Comparison of ENCODE assay signal across 8 cellular contexts in genomic region chr10:29998142-29998808, GRCh38.
DNase-seq lines count a peak whose midpoint lies in the region; ATAC-seq, FAIRE-seq and TF ChIP-seq lines count a peak whose summit lies in the region.

No MANE protein-coding gene starts in this region.

- no peaks in the 10 kb centered on the region for H3K36me3 ChIP-seq in fibroblast of lung (ENCODE audit: control insufficient read depth, insufficient read depth, low read length)
- no peaks in the 10 kb centered on the region for H3K36me3 ChIP-seq in neural cell (ENCODE audit: insufficient read depth, low read length)

- intact Hi-C loops in CD14-positive monocyte (cut with micrococcal nuclease): no loop called here

- ATAC-seq in HG03571 (IDR thresholded peaks at IDR 0.05; ENCODE audit: unreplicated experiment): peak; percentile 69
- ATAC-seq in stimulated activated naive CD8-positive, alpha-beta T cell treated with anti-CD3 and anti-CD28 coated beads, Interleukin-15, Interleukin-2, amounts not matched to agents 100 U/mL and 50 U/mL, for 24 hours: no peak

- H4K20me1 ChIP-seq in fibroblast of lung (ENCODE audit: control insufficient read depth, extremely low read depth, insufficient read depth, low read length): no peaks in the 10 kb centered on the region
- no peaks in the 10 kb centered on the region for H4K20me1 ChIP-seq in neural cell (ENCODE audit: insufficient read depth)

- no peaks in the 10 kb centered on the region for H3F3A ChIP-seq in neural cell (ENCODE audit: insufficient read depth, low read length, poor library complexity, severe bottlenecking)

- H3K27me3 ChIP-seq in fibroblast of lung (ENCODE audit: control insufficient read depth, insufficient read depth, low read length) (no peaks in the 10 kb centered on the region), neural cell (ENCODE audit: insufficient read depth, low read depth, low read length) (no peaks in the 10 kb centered on the region)

- H3K4me1 Mint-ChIP-seq in CD14-positive monocyte: peaks cover 3% of the 10 kb centered on the region

- no peaks in the 10 kb centered on the region for H3K36me3 Mint-ChIP-seq in CD14-positive monocyte

- H3K4me1 ChIP-seq in fibroblast of lung (ENCODE audit: control insufficient read depth, extremely low read depth, insufficient read depth, low read length): peaks cover 15% of the 10 kb centered on the region

- peak; percentile 64 for DNase-seq in CD14-positive monocyte (ENCODE audit: low spot score)
- DNase-seq in GM19239 (ENCODE audit: insufficient read length, low spot score): peak; percentile 60
- DNase-seq in activated T-cell treated with anti-CD3 and anti-CD28 coated beads, Interleukin-2, amount 50 U/mL, for 1 hour: peak; percentile 71
- DNase-seq in fibroblast of lung (ENCODE audit: low read depth in 2 of 2): peak; percentile 71 to 88
- DNase-seq in stimulated activated naive CD8-positive, alpha-beta T cell treated with anti-CD3 and anti-CD28 coated beads, Interleukin-15, Interleukin-2, amounts not matched to agents 100 U/mL and 50 U/mL, for 24 hours: peak; percentile 76

- TF ChIP-seq CTCF in CD14-positive monocyte (IDR thresholded peaks at IDR 0.05) (peak; percentile 95), fibroblast of lung (conservative IDR thresholded peaks at IDR 0.05 in 1 of 2, IDR thresholded peaks at IDR 0.05 in 1 of 2; ENCODE audit: low read depth in 1 of 2, low read length in 2 of 2) (peak; percentile 100), neural cell (IDR thresholded peaks at IDR 0.05; ENCODE audit: poor library complexity, severe bottlenecking) (peak; percentile 99)

- H3K27ac Mint-ChIP-seq in CD14-positive monocyte: no peak overlapping the region

- H3K27ac ChIP-seq in fibroblast of lung (ENCODE audit: insufficient read depth, low read length) (no peak overlapping the region), neural cell (ENCODE audit: low read length) (no peak overlapping the region)

- H3K79me2 ChIP-seq in fibroblast of lung (ENCODE audit: control insufficient read depth, insufficient read depth, low read length) (no peaks in the 10 kb centered on the region), neural cell (replicated peaks; ENCODE audit: insufficient read depth, low read length) (no peaks in the 10 kb centered on the region)

- H3K9me3 Mint-ChIP-seq in CD14-positive monocyte: no peaks in the 10 kb centered on the region

- H3K9ac ChIP-seq in fibroblast of lung (ENCODE audit: insufficient read depth, low read length) (no peak overlapping the region), neural cell (ENCODE audit: low read length) (no peak overlapping the region)

- peaks cover 21 to 30% (median 29%) of the 10 kb centered on the region in 3 donors for H3K27me3 Mint-ChIP-seq in CD14-positive monocyte (ENCODE audit: low read depth in 3 of 3)

- H2AFZ ChIP-seq in fibroblast of lung (ENCODE audit: low read length) (no peak overlapping the region), neural cell (ENCODE audit: low read depth, low read length) (no peak overlapping the region)

- H3K9me2 ChIP-seq in neural cell (ENCODE audit: insufficient read depth, low read length): no peaks in the 10 kb centered on the region

- H3K4me2 ChIP-seq in fibroblast of lung (ENCODE audit: extremely low read depth, insufficient read depth, low read length) (no peak overlapping the region), neural cell (ENCODE audit: low read length) (no peak overlapping the region)

- H3K9me3 ChIP-seq in fibroblast of lung (ENCODE audit: control insufficient read depth, insufficient read depth, low read depth, low read length) (no peaks in the 10 kb centered on the region), neural cell (ENCODE audit: low read length) (no peaks in the 10 kb centered on the region)

- H3K4me3 Mint-ChIP-seq in CD14-positive monocyte: no peak overlapping the region

- no peak for TF ChIP-seq EP300 in neural cell (conservative IDR thresholded peaks at IDR 0.05; ENCODE audit: poor library complexity, severe bottlenecking)

- peak; percentile 99 for TF ChIP-seq RAD21 in neural cell (conservative IDR thresholded peaks at IDR 0.05)

- H3K4me3 ChIP-seq in fibroblast of lung (replicated peaks in 1 of 4; ENCODE audit: control extremely low read depth in 1 of 4, insufficient read depth in 1 of 4, low read depth in 3 of 4, low read length in 4 of 4) (no peak overlapping the region), neural cell (ENCODE audit: low read length) (no peak overlapping the region)

- peak; percentile 21 for FAIRE-seq in GM19239 (lab: Jason Lieb, UNC)

TF ChIP-seq in PFSK-1, 5 proteins besides CTCF, POLR2A, EP300 and RAD21:
- no peak for TF ChIP-seq SIN3A (IDR thresholded peaks at IDR 0.05; ENCODE audit: borderline replicate concordance, insufficient read depth, low read length)
- TF ChIP-seq FOXP2 (optimal IDR thresholded peaks at IDR 0.05; ENCODE audit: borderline replicate concordance, extremely low read depth, extremely low read length, insufficient read depth): peak; percentile 28
- TF ChIP-seq POLR2AphosphoS5 (IDR thresholded peaks at IDR 0.05; ENCODE audit: low read depth, low read length): no peak
TF ChIP-seq in PFSK-1: peak in this region for 1.

TF ChIP-seq in neural cell, 6 proteins besides CTCF, POLR2A, EP300 and RAD21:
- TF ChIP-seq SMC3 (conservative IDR thresholded peaks at IDR 0.05; ENCODE audit: poor library complexity): peak; percentile 99
- TF ChIP-seq, protein P1, sequence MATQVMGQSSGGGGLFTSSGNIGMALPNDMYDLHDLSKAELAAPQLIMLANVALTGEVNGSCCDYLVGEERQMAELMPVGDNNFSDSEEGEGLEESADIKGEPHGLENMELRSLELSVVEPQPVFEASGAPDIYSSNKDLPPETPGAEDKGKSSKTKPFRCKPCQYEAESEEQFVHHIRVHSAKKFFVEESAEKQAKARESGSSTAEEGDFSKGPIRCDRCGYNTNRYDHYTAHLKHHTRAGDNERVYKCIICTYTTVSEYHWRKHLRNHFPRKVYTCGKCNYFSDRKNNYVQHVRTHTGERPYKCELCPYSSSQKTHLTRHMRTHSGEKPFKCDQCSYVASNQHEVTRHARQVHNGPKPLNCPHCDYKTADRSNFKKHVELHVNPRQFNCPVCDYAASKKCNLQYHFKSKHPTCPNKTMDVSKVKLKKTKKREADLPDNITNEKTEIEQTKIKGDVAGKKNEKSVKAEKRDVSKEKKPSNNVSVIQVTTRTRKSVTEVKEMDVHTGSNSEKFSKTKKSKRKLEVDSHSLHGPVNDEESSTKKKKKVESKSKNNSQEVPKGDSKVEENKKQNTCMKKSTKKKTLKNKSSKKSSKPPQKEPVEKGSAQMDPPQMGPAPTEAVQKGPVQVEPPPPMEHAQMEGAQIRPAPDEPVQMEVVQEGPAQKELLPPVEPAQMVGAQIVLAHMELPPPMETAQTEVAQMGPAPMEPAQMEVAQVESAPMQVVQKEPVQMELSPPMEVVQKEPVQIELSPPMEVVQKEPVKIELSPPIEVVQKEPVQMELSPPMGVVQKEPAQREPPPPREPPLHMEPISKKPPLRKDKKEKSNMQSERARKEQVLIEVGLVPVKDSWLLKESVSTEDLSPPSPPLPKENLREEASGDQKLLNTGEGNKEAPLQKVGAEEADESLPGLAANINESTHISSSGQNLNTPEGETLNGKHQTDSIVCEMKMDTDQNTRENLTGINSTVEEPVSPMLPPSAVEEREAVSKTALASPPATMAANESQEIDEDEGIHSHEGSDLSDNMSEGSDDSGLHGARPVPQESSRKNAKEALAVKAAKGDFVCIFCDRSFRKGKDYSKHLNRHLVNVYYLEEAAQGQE (IDR thresholded peaks at IDR 0.05; ENCODE audit: borderline replicate concordance): no peak
